Comparison of ENCODE assay signal across 8 cellular contexts in the genomic region with DNA sequence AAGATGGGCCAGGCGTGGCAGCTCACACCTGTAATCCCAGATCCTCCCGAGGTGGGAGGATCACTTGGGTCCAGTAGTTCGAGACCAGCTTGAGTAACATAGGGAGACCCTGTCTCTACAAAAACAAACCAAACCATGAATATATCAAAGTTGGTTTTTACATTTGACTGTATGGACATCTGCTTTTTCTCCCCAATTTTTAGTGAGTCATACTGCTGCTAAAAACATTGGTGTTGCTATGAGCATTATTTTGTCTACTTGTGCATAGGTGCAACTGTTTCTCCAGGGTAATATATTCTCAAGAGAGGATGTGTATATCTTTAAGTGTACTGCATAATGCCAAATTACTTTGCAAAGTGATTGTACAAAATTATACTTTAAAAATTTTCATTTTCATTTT. TPM values are rescaled to one million over a fixed set of nuclear protein-coding genes. Genes with fewer than 3 reads are reported as not detected.
DNase-seq lines count a peak whose midpoint lies in the region; ATAC-seq, FAIRE-seq and TF ChIP-seq lines count a peak whose summit lies in the region.

No MANE protein-coding gene starts in this region.

- H3K36me3 Mint-ChIP-seq in nephron (ENCODE audit: low read depth) = peaks cover 2% of the 10 kb centered on the region

- CTCF ChIA-PET in BJ (lab: Yijun Ruan, JAX) = no interaction called here

- DNase-seq in BJ (ENCODE audit: low read depth) = no peak
- no peak for DNase-seq in bronchial epithelial cell (ENCODE audit: low read depth)
- no peak for DNase-seq in NCI-H2107 treated with DMSO at 0.1 percent for 48 hours (lab: John Stamatoyannopoulos, UW; ENCODE audit: unreplicated experiment)
- no peak for DNase-seq in activated CD8-positive, alpha-beta memory T cell treated with anti-CD3 and anti-CD28 coated beads, Interleukin-2, amount 50 U/mL, for 48 hours
- DNase-seq in stimulated activated CD4-positive, alpha-beta T cell treated with anti-CD3 and anti-CD28 coated beads, Interleukin-4, amount 100 ng/mL, for 4 hours = no peak

- H3K36me3 ChIP-seq in BJ (ENCODE audit: control insufficient read depth, insufficient read depth, low read length) (0 out of 2 replicates have a peak, but pooled peaks cover 2% of the 10 kb centered on the region), KOPT-K1 (ENCODE audit: insufficient read depth, low read length) (peaks cover 16% of the 10 kb centered on the region), bronchial epithelial cell (ENCODE audit: control insufficient read depth, insufficient read depth, low read length) (peaks cover 1% of the 10 kb centered on the region)

- FAIRE-seq in bronchial epithelial cell (lab: Jason Lieb, UNC) = no peak

- no peak for ATAC-seq in GM18861 (IDR thresholded peaks at IDR 0.05; ENCODE audit: unreplicated experiment)

- H3K9me3 Mint-ChIP-seq in nephron = no peaks in the 10 kb centered on the region

- H3K27ac Mint-ChIP-seq in nephron = peak overlapping the region in 1 of 3 experiments; percentile 97

- POLR2A ChIA-PET in BJ (lab: Charles Lee) = no interaction called here

- H3K27me3 Mint-ChIP-seq in nephron (ENCODE audit: low read depth) = no peaks in the 10 kb centered on the region

- H3K4me3 ChIP-seq in BJ (ENCODE audit: low read depth, low read length) (peak overlapping the region; percentile 95), bronchial epithelial cell (ENCODE audit: low read depth, low read length) (peak overlapping the region; percentile 54)

- peak overlapping the region; percentile 43 to 66 (median 50) for H3K4me3 Mint-ChIP-seq in nephron

- H3K27ac ChIP-seq in KOPT-K1 (ENCODE audit: low read depth, low read length, poor library complexity, severe bottlenecking) = peak overlapping the region; percentile 73

- peaks cover 18% of the 10 kb centered on the region for H3K4me1 Mint-ChIP-seq in nephron

- TF ChIP-seq CTCF in BJ (IDR thresholded peaks at IDR 0.05; ENCODE audit: insufficient read depth, low read depth, low read length) = no peak
- TF ChIP-seq CTCF in bronchial epithelial cell (IDR thresholded peaks at IDR 0.05; ENCODE audit: insufficient read depth, low read length, severe bottlenecking) = no peak
- TF ChIP-seq CTCF in nephron (IDR thresholded peaks at IDR 0.05; ENCODE audit: unreplicated experiment in 3 of 3) = no peak

- H3K9me3 ChIP-seq in KOPT-K1 (ENCODE audit: insufficient read depth, low read length, poor library complexity, severe bottlenecking) = no peaks in the 10 kb centered on the region

- H3K27me3 ChIP-seq in BJ (ENCODE audit: control insufficient read depth, insufficient read depth, low read length) = no peaks in the 10 kb centered on the region
- H3K27me3 ChIP-seq in bronchial epithelial cell (ENCODE audit: control insufficient read depth, insufficient read depth, low read length) = no peaks in the 10 kb centered on the region

RNA-seq across cellular contexts. Expression of a gene that starts 0.8 kb away (rescaled TPM):
- polyA plus RNA-seq in BJ (2011; rRNA removed) = 169 and 281 TPM in 2 replicates
- 188 and 314 TPM in 2 replicates for polyA minus RNA-seq in BJ (2011; rRNA and poly(A)+ RNA removed)
- total RNA-seq in bronchial epithelial cell = 45.3 and 51.3 TPM in 2 replicates
